8 cellular contexts compared by ENCODE assay signal in genomic region chr2:108787209-108787558, GRCh38. TPM values are rescaled to one million over a fixed set of nuclear protein-coding genes. Genes with fewer than 3 reads are reported as not detected.
DNase-seq lines count a peak whose midpoint lies in the region; ATAC-seq and TF ChIP-seq lines count a peak whose summit lies in the region.

No MANE protein-coding gene starts in this region.

- H3K9me3 ChIP-seq in liver (ENCODE audit: control insufficient read depth in 4 of 4, low read length in 3 of 4): no peaks in the 10 kb centered on the region
- H3K9me3 ChIP-seq in tibial nerve: no peaks in the 10 kb centered on the region

- WGBS in liver: 2% methylated on average over 6 of the region's 6 CpGs
- WGBS in tibial nerve, 2 donors: 2 to 5% methylated on average over 6 of the region's 6 CpGs

- TF ChIP-seq POLR2A in tibial nerve (IDR thresholded peaks at IDR 0.05): no peak

- no peaks in the 10 kb centered on the region for H3K9me3 Mint-ChIP-seq in activated T-cell treated with anti-CD3 and anti-CD28 coated beads, Interleukin-2, amount 50 U/mL, for 24 hours
- no peaks in the 10 kb centered on the region for H3K9me3 Mint-ChIP-seq in activated naive CD8-positive, alpha-beta T cell treated with anti-CD3 and anti-CD28 coated beads, Interleukin-2, amount 50 U/mL, for 24 hours

- H3K27ac ChIP-seq in liver (ENCODE audit: low read depth in 1 of 2, low read length in 2 of 2) (peak overlapping the region; percentile 79 to 81), tibial nerve (peak overlapping the region; percentile 74 to 84 (median 83))

- H3K4me3 ChIP-seq in liver (ENCODE audit: low read depth in 1 of 3, low read length in 3 of 3) (peak overlapping the region; percentile 59 to 90 (median 68)), tibial nerve (peak overlapping the region; percentile 51 to 93 (median 76))

- peak overlapping the region; percentile 94 for H3K4me3 Mint-ChIP-seq in activated T-cell treated with anti-CD3 and anti-CD28 coated beads, Interleukin-2, amount 50 U/mL, for 24 hours
- peak overlapping the region; percentile 96 for H3K4me3 Mint-ChIP-seq in activated naive CD8-positive, alpha-beta T cell treated with anti-CD3 and anti-CD28 coated beads, Interleukin-2, amount 50 U/mL, for 24 hours

- no peak for TF ChIP-seq CTCF in liver (IDR thresholded peaks at IDR 0.05; ENCODE audit: low read depth, low read length, missing input control)
- TF ChIP-seq CTCF in tibial nerve (IDR thresholded peaks at IDR 0.05): no peak

- TF ChIP-seq RAD21 in liver (IDR thresholded peaks at IDR 0.05): no peak

- H3K36me3 ChIP-seq in liver (ENCODE audit: control insufficient read depth in 4 of 4, insufficient read depth in 3 of 4, low read depth in 1 of 4, low read length in 3 of 4) (peaks cover 4 to 16% (median 12%) of the 10 kb centered on the region in 4 donors), tibial nerve (peaks cover 0 to 31% (median 0%) of the 10 kb centered on the region in 3 donors)

- no peak for TF ChIP-seq EP300 in tibial nerve (IDR thresholded peaks at IDR 0.05)

- peak overlapping the region; percentile 8 to 69 for H3K9ac ChIP-seq in liver (ENCODE audit: low read depth in 1 of 2, low read length in 2 of 2)

- DNase-seq in activated T-cell treated with anti-CD3 and anti-CD28 coated beads, Interleukin-2, amount 50 U/mL, for 24 hours: no peak
- DNase-seq in activated T-cell treated with anti-CD3 and anti-CD28 coated beads, Interleukin-2, amount 50 U/mL, for 48 hours: no peak
- DNase-seq in activated naive CD8-positive, alpha-beta T cell treated with anti-CD3 and anti-CD28 coated beads, Interleukin-2, amount 50 U/mL, for 24 hours: no peak
- DNase-seq in tibial nerve (ENCODE audit: low spot score in 2 of 2) (no peak), NCI-H2107 (lab: John Stamatoyannopoulos, UW) (no peak), NAMALWA (ENCODE audit: low spot score) (no peak)

- peaks cover 20% of the 10 kb centered on the region for H3K4me1 Mint-ChIP-seq in activated T-cell treated with anti-CD3 and anti-CD28 coated beads, Interleukin-2, amount 50 U/mL, for 24 hours (ENCODE audit: low read depth)
- H3K4me1 Mint-ChIP-seq in activated naive CD8-positive, alpha-beta T cell treated with anti-CD3 and anti-CD28 coated beads, Interleukin-2, amount 50 U/mL, for 24 hours: peaks cover 21% of the 10 kb centered on the region

- H3K36me3 Mint-ChIP-seq in activated T-cell treated with anti-CD3 and anti-CD28 coated beads, Interleukin-2, amount 50 U/mL, for 24 hours (ENCODE audit: low read depth): peaks cover 68% of the 10 kb centered on the region
- peaks cover 26% of the 10 kb centered on the region for H3K36me3 Mint-ChIP-seq in activated naive CD8-positive, alpha-beta T cell treated with anti-CD3 and anti-CD28 coated beads, Interleukin-2, amount 50 U/mL, for 24 hours (ENCODE audit: low read depth)

- peak overlapping the region; percentile 82 for H3K27ac Mint-ChIP-seq in activated T-cell treated with anti-CD3 and anti-CD28 coated beads, Interleukin-2, amount 50 U/mL, for 24 hours
- peak overlapping the region; percentile 74 for H3K27ac Mint-ChIP-seq in activated naive CD8-positive, alpha-beta T cell treated with anti-CD3 and anti-CD28 coated beads, Interleukin-2, amount 50 U/mL, for 24 hours

- H3K4me1 ChIP-seq in liver (ENCODE audit: control insufficient read depth in 4 of 4, insufficient read depth in 4 of 4, low read length in 3 of 4): peaks cover 2 to 14% (median 9%) of the 10 kb centered on the region in 4 donors
- peaks cover 0 to 18% (median 6%) of the 10 kb centered on the region in 4 donors for H3K4me1 ChIP-seq in tibial nerve

- no peaks in the 10 kb centered on the region for H3K27me3 Mint-ChIP-seq in activated T-cell treated with anti-CD3 and anti-CD28 coated beads, Interleukin-2, amount 50 U/mL, for 24 hours
- no peaks in the 10 kb centered on the region for H3K27me3 Mint-ChIP-seq in activated naive CD8-positive, alpha-beta T cell treated with anti-CD3 and anti-CD28 coated beads, Interleukin-2, amount 50 U/mL, for 24 hours

- no peak for ATAC-seq in activated naive CD8-positive, alpha-beta T cell treated with anti-CD3 and anti-CD28 coated beads, Interleukin-2, amount 50 U/mL, for 24 hours
- ATAC-seq in HG03521 (IDR thresholded peaks at IDR 0.05; ENCODE audit: unreplicated experiment): no peak

- H3K27me3 ChIP-seq in liver (ENCODE audit: control insufficient read depth in 4 of 4, insufficient read depth in 4 of 4, low read length in 3 of 4): no peaks in the 10 kb centered on the region
- no peaks in the 10 kb centered on the region for H3K27me3 ChIP-seq in tibial nerve

TF ChIP-seq in liver, 16 proteins besides CTCF, POLR2A, EP300 and RAD21:
- no peak for TF ChIP-seq ATF3 (IDR thresholded peaks at IDR 0.05)
- TF ChIP-seq FOXA2 (IDR thresholded peaks at IDR 0.05): no peak
- TF ChIP-seq ZBTB33 (IDR thresholded peaks at IDR 0.05): no peak
- no peak for TF ChIP-seq MAX (IDR thresholded peaks at IDR 0.05)
- no peak for TF ChIP-seq YY1 (IDR thresholded peaks at IDR 0.05)
- TF ChIP-seq SP1 (IDR thresholded peaks at IDR 0.05): no peak

RNA-seq across cellular contexts. Expression of gene CCDC138, which starts 0.6 kb away (rescaled TPM):
- total RNA-seq in liver (1 to 10 TPM; 3.9 to 5.0 TPM), tibial nerve (1 to 10 TPM; 5.9 to 8.7 (median 6.5) TPM)
- polyA plus RNA-seq in liver: 1 to 10 TPM in 1 of 2 donors, under 1 TPM in 1; 0.76 to 1.5 TPM
